ENCODE assay signal across 1 cellular context in the genomic region with DNA sequence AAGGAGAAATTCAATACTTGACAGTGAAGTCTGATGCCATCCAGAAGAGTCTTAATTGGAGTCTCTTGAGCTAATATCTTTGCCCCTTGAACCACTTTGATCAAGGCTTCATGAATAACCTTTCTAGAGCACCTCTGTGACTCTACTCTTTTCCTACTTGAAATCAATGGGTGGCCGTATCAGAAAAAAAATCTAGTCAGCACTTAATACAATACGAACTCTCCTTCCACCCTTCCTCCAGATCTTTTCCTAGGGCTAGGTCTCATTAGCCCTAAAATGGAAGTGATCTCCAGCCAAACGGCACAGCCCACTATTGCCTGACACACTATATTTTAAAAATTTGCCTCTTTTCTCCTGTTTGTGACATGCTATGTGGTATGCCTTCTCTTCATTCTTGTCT.
TF ChIP-seq lines count a peak whose summit lies in the region.

No MANE protein-coding gene starts in this region.

TF ChIP-seq in GM23338, 12 proteins besides CTCF, POLR2A, EP300 and RAD21 (continued from another document):
- TF ChIP-seq, protein P1, sequence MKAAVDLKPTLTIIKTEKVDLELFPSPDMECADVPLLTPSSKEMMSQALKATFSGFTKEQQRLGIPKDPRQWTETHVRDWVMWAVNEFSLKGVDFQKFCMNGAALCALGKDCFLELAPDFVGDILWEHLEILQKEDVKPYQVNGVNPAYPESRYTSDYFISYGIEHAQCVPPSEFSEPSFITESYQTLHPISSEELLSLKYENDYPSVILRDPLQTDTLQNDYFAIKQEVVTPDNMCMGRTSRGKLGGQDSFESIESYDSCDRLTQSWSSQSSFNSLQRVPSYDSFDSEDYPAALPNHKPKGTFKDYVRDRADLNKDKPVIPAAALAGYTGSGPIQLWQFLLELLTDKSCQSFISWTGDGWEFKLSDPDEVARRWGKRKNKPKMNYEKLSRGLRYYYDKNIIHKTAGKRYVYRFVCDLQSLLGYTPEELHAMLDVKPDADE (IDR thresholded peaks at IDR 0.05): no peak
